ENCODE assay signal across 2 cellular contexts in genomic region chr5:78300464-78301045, GRCh38.
TF ChIP-seq lines count a peak whose summit lies in the region.

No MANE protein-coding gene starts in this region.

TF ChIP-seq in K562, 482 proteins besides CTCF, POLR2A, EP300 and RAD21:
- peak; percentile 23 for TF ChIP-seq ZFP36 (IDR thresholded peaks at IDR 0.05; ENCODE audit: low read depth, low read length, partially characterized antibody)
- TF ChIP-seq NFATC3 (IDR thresholded peaks at IDR 0.05) = no peak
TF ChIP-seq in K562: peak in this region for 1.

TF ChIP-seq in HEK293T, 16 proteins besides CTCF, POLR2A, EP300 and RAD21 (continued from another document):
- TF ChIP-seq SP1 (IDR thresholded peaks at IDR 0.05) (no peak), FOXK2 (IDR thresholded peaks at IDR 0.05) (no peak)
